In genomic region chr18:75210274-75211001, GRCh38 we compare ENCODE assay signal across 1 cellular context.
A peak's percentile ranks its signal among the peaks of the same experiment; 100 is the strongest.
TF ChIP-seq lines count a peak whose summit lies in the region.

Gene TSHZ1, plus strand, starts transcription at chr18:75210797. Its CDS starts 1,080 bp downstream, at chr18:75211877.

TF ChIP-seq in HEK293, 187 proteins besides CTCF, POLR2A, EP300 and RAD21 (continued from another document):
- TF ChIP-seq PRDM10 (tag by site-specific recombination; IDR thresholded peaks at IDR 0.05) (peak; percentile 27), ZNF266 (tag by site-specific recombination; IDR thresholded peaks at IDR 0.05; ENCODE audit: low read depth) (no peak), PATZ1 (tag by site-specific recombination; IDR thresholded peaks at IDR 0.05) (peak; percentile 5; the same call in 1 of the 2 replicates), ZNF362 (tag by site-specific recombination; IDR thresholded peaks at IDR 0.05) (0 out of 2 replicates have a peak, but pooled peaks have one; percentile 29), ZNF274 (IDR thresholded peaks at IDR 0.05; ENCODE audit: low read length) (no peak), ZNF274 (tag by site-specific recombination; IDR thresholded peaks at IDR 0.05; ENCODE audit: borderline replicate concordance) (no peak), ZBTB17 (tag by site-specific recombination; IDR thresholded peaks at IDR 0.05) (peak; percentile 93), ZNF664 (tag by site-specific recombination; IDR thresholded peaks at IDR 0.05) (0 out of 2 replicates have a peak, but pooled peaks have one; percentile 30), ZNF785 (tag by site-specific recombination; IDR thresholded peaks at IDR 0.05) (no peak), SP7 (tag by site-specific recombination; IDR thresholded peaks at IDR 0.05) (peak; percentile 42; the same call in 1 of the 2 replicates), PRDM4 (tag by site-specific recombination; IDR thresholded peaks at IDR 0.05) (0 out of 2 replicates have a peak, but pooled peaks have one; percentile 26), ZSCAN4 (tag by site-specific recombination; IDR thresholded peaks at IDR 0.05) (peak; percentile 92), ZNF398 (tag by site-specific recombination; IDR thresholded peaks at IDR 0.05) (peak; percentile 65), PRDM6 (tag by site-specific recombination; IDR thresholded peaks at IDR 0.05) (peak; percentile 91), ZNF184 (tag by site-specific recombination; IDR thresholded peaks at IDR 0.05) (no peak), ZEB2 (tag by site-specific recombination; IDR thresholded peaks at IDR 0.05) (peak; percentile 61; the same call in 1 of the 2 replicates), ZXDB (tag by site-specific recombination; IDR thresholded peaks at IDR 0.05) (0 out of 2 replicates have a peak, but pooled peaks have one; percentile 55), ZNF596 (tag by site-specific recombination; IDR thresholded peaks at IDR 0.05) (peak; percentile 65), ZNF366 (tag by site-specific recombination; conservative IDR thresholded peaks at IDR 0.05) (peak; percentile 69), ZFP3 (tag by site-specific recombination; IDR thresholded peaks at IDR 0.05; ENCODE audit: low read depth) (no peak), ZNF335 (tag by site-specific recombination; conservative IDR thresholded peaks at IDR 0.05) (peak; percentile 33), ZBTB20 (tag by site-specific recombination; IDR thresholded peaks at IDR 0.05) (peak; percentile 39; the same call in 1 of the 2 replicates), SP2 (tag by site-specific recombination; IDR thresholded peaks at IDR 0.05) (peak; percentile 40)
